In genomic region chr15:39471791-39472190, GRCh38 we compare ENCODE assay signal across 26 cellular contexts.
DNase-seq lines count a peak whose midpoint lies in the region; ATAC-seq and TF ChIP-seq lines count a peak whose summit lies in the region.
"Had no signal": no experiment of that assay in that cellular context is flagged by ENCODE, and none has a peak within 500 bp of the region (broad histone marks: within the 10 kb centered on the region; RNA-seq: fewer than 3 reads in every experiment).

No MANE protein-coding gene starts in this region.

- ATAC-seq in lung (ENCODE audit: insufficient read depth, low FRiP score), result no peak
- no peak for ATAC-seq in stimulated activated memory B cell treated with anti-CD40 and anti-IgM and Interleukin-4, amounts not matched to agents 10 μg/mL and 1 μg/mL and 100 μg/mL, for 72 hours
- no peak for ATAC-seq in HG02610 (IDR thresholded peaks at IDR 0.05; ENCODE audit: unreplicated experiment)
- ATAC-seq: natural killer cell; stimulated activated naive CD8-positive, alpha-beta T cell treated with anti-CD3 and anti-CD28 coated beads, Interleukin-15, amount 100 ng/mL, for 72 hours had no signal

- H3K9me3 Mint-ChIP-seq in stimulated activated memory B cell treated with anti-CD40 and anti-IgM and Interleukin-4, amounts not matched to agents 10 μg/mL and 1 μg/mL and 100 μg/mL, for 72 hours, result no peaks in the 10 kb centered on the region
- H3K9me3 Mint-ChIP-seq: activated CD4-positive, alpha-beta memory T cell treated with anti-CD3 and anti-CD28 coated beads, Interleukin-2, amount 10 ng/mL, durations not matched to agents 7 days and 5 days; natural killer cell had no signal

- no peak overlapping the region for H3K4me2 ChIP-seq in GM23248 (ENCODE audit: unreplicated experiment)

- no peaks in the 10 kb centered on the region for H3K36me3 ChIP-seq in GM23248 (ENCODE audit: low read depth)
- H3K36me3 ChIP-seq in lung (ENCODE audit: control insufficient read depth in 2 of 2, insufficient read depth in 2 of 2, low read length in 2 of 2), result no peaks in the 10 kb centered on the region
- no peaks in the 10 kb centered on the region for H3K36me3 ChIP-seq in spleen

- no peaks in the 10 kb centered on the region for H3K79me2 ChIP-seq in GM23248 (ENCODE audit: insufficient read depth)

- intact Hi-C loops in spleen (cut with DNase I; ENCODE audit: low total_unique reads), result no loop called here

- no peak overlapping the region for H3K4me3 Mint-ChIP-seq in stimulated activated memory B cell treated with anti-CD40 and anti-IgM and Interleukin-4, amounts not matched to agents 10 μg/mL and 1 μg/mL and 100 μg/mL, for 72 hours
- H3K4me3 Mint-ChIP-seq: activated CD4-positive, alpha-beta memory T cell treated with anti-CD3 and anti-CD28 coated beads, Interleukin-2, amount 10 ng/mL, durations not matched to agents 7 days and 5 days; natural killer cell; stimulated activated naive CD8-positive, alpha-beta T cell treated with anti-CD3 and anti-CD28 coated beads, Interleukin-15, amount 100 ng/mL, for 72 hours had no signal

- no peak for TF ChIP-seq POLR2A in spleen (IDR thresholded peaks at IDR 0.05)

- no peaks in the 10 kb centered on the region for H3K36me3 Mint-ChIP-seq in stimulated activated memory B cell treated with anti-CD40 and anti-IgM and Interleukin-4, amounts not matched to agents 10 μg/mL and 1 μg/mL and 100 μg/mL, for 72 hours
- H3K36me3 Mint-ChIP-seq: natural killer cell had no signal

- no peaks in the 10 kb centered on the region for H3K4me1 Mint-ChIP-seq in stimulated activated memory B cell treated with anti-CD40 and anti-IgM and Interleukin-4, amounts not matched to agents 10 μg/mL and 1 μg/mL and 100 μg/mL, for 72 hours
- H3K4me1 Mint-ChIP-seq: activated CD4-positive, alpha-beta memory T cell treated with anti-CD3 and anti-CD28 coated beads, Interleukin-2, amount 10 ng/mL, durations not matched to agents 7 days and 5 days; natural killer cell; stimulated activated naive CD8-positive, alpha-beta T cell treated with anti-CD3 and anti-CD28 coated beads, Interleukin-15, amount 100 ng/mL, for 72 hours had no signal

- H3K27me3 ChIP-seq in GM23248 (replicated peaks; ENCODE audit: insufficient read depth), result no peaks in the 10 kb centered on the region
- no peaks in the 10 kb centered on the region for H3K27me3 ChIP-seq in lung (ENCODE audit: control insufficient read depth, insufficient read depth)
- H3K27me3 ChIP-seq in spleen (replicated peaks in 1 of 7), result no peaks in the 10 kb centered on the region

- in situ Hi-C loops in GM23248 (cut with MboI), result no loop called here

- 95 to 100% methylated on average over 1 of the region's 1 CpG for WGBS in GM23248 (ENCODE audit: low coverage in 1 of 2, low lambda C conversion rate in 2 of 2, missing lambda C conversion rate in 2 of 2), 2 experiments
- WGBS in lung, 2 donors, result 89 to 100% methylated on average over 1 of the region's 1 CpG
- 71 to 100% (median 88%) methylated on average over 1 of the region's 1 CpG for WGBS in spleen, 5 donors

- peaks cover 16% of the 10 kb centered on the region for H3K27me3 Mint-ChIP-seq in stimulated activated memory B cell treated with anti-CD40 and anti-IgM and Interleukin-4, amounts not matched to agents 10 μg/mL and 1 μg/mL and 100 μg/mL, for 72 hours
- H3K27me3 Mint-ChIP-seq: stimulated activated naive CD8-positive, alpha-beta T cell treated with anti-CD3 and anti-CD28 coated beads, Interleukin-15, amount 100 ng/mL, for 72 hours had no signal

- DNase-seq in GM23248 (peak; percentile 29), coronary artery (ENCODE audit: low spot score) (no peak), lung (ENCODE audit: low spot score) (no peak), spleen (no peak), middle frontal gyrus (ENCODE audit: extremely low spot score, low spot score) (no peak)
- DNase-seq in activated CD8-positive, alpha-beta memory T cell treated with anti-CD3 and anti-CD28 coated beads for 24 hours, result no peak
- DNase-seq: ACHN; activated CD4-positive, alpha-beta memory T cell treated with anti-CD3 and anti-CD28 coated beads, Interleukin-2, amount 10 ng/mL, durations not matched to agents 7 days and 5 days; activated CD4-positive, CD25-positive, alpha-beta regulatory T cell; activated gamma-delta T cell treated with Interleukin-2 at 50 U/mL for 16 hours; amygdala; C1 segment of cervical spinal cord; caudate nucleus; erythroblast; head of caudate nucleus; natural killer cell; NCI-H1417 treated with DMSO at 0.1 percent for 48 hours; NCI-H524 treated with DMSO at 0.1 percent for 48 hours; stimulated activated CD4-positive, alpha-beta T cell treated with anti-CD3 and anti-CD28 coated beads, Interleukin-4, amount 100 ng/mL, for 1 hour; stimulated activated naive CD8-positive, alpha-beta T cell treated with anti-CD3 and anti-CD28 coated beads, Interleukin-15, amount 100 ng/mL, for 72 hours; T1000 had no signal

- H3K4me1 ChIP-seq in GM23248 (ENCODE audit: insufficient read depth) (peaks cover 34% of the 10 kb centered on the region), lung (ENCODE audit: control insufficient read depth in 2 of 2, insufficient read depth in 2 of 2, low read length in 2 of 2) (peaks cover 0 to 3% of the 10 kb centered on the region in 2 donors), spleen (peaks cover 0 to 16% (median 2%) of the 10 kb centered on the region in 6 donors)

- TF ChIP-seq CTCF in coronary artery (IDR thresholded peaks at IDR 0.05) (no peak), lung (IDR thresholded peaks at IDR 0.05; ENCODE audit: control extremely low read depth, extremely low read depth) (no peak), spleen (IDR thresholded peaks at IDR 0.05 in 8 of 11, conservative IDR thresholded peaks at IDR 0.05 in 3 of 11) (no peak)

- 0 out of 2 replicates have a peak overlapping the region, but pooled peaks have one; percentile 13 for H2AFZ ChIP-seq in GM23248

- H3K27ac Mint-ChIP-seq in stimulated activated memory B cell treated with anti-CD40 and anti-IgM and Interleukin-4, amounts not matched to agents 10 μg/mL and 1 μg/mL and 100 μg/mL, for 72 hours, result no peak overlapping the region
- H3K27ac Mint-ChIP-seq: activated CD4-positive, alpha-beta memory T cell treated with anti-CD3 and anti-CD28 coated beads, Interleukin-2, amount 10 ng/mL, durations not matched to agents 7 days and 5 days; natural killer cell had no signal

- H3K4me3 ChIP-seq in GM23248 (no peak overlapping the region), coronary artery (no peak overlapping the region), lung (no peak overlapping the region), spleen (no peak overlapping the region)
- H3K4me3 ChIP-seq: skin epidermis had no signal

- H3K9me2 ChIP-seq in GM23248 (ENCODE audit: insufficient read depth), result no peaks in the 10 kb centered on the region

- no peaks in the 10 kb centered on the region for H3K9me3 ChIP-seq in GM23248 (ENCODE audit: low read depth)
- no peaks in the 10 kb centered on the region for H3K9me3 ChIP-seq in lung (ENCODE audit: control insufficient read depth in 2 of 2, insufficient read depth in 1 of 2, low read length in 1 of 2)
- no peaks in the 10 kb centered on the region for H3K9me3 ChIP-seq in spleen

- H3K9ac ChIP-seq in GM23248, result peak overlapping the region; percentile 75

- H3K27ac ChIP-seq in GM23248 (peak overlapping the region; percentile 93), coronary artery (peak overlapping the region; percentile 60 to 76), lung (ENCODE audit: low read depth in 1 of 2, low read length in 1 of 2) (peak overlapping the region; percentile 46 to 76), spleen (peak overlapping the region in 7 of 8 donors; percentile 64 to 88 (median 76))
- H3K27ac ChIP-seq: HL-60, RWPE1 had no signal

- peaks cover 24% of the 10 kb centered on the region for H3F3A ChIP-seq in GM23248 (ENCODE audit: insufficient read depth)

- H4K20me1 ChIP-seq in GM23248 (ENCODE audit: insufficient read depth), result no peaks in the 10 kb centered on the region
